ENCODE assay signal across 8 cellular contexts in the genomic region with DNA sequence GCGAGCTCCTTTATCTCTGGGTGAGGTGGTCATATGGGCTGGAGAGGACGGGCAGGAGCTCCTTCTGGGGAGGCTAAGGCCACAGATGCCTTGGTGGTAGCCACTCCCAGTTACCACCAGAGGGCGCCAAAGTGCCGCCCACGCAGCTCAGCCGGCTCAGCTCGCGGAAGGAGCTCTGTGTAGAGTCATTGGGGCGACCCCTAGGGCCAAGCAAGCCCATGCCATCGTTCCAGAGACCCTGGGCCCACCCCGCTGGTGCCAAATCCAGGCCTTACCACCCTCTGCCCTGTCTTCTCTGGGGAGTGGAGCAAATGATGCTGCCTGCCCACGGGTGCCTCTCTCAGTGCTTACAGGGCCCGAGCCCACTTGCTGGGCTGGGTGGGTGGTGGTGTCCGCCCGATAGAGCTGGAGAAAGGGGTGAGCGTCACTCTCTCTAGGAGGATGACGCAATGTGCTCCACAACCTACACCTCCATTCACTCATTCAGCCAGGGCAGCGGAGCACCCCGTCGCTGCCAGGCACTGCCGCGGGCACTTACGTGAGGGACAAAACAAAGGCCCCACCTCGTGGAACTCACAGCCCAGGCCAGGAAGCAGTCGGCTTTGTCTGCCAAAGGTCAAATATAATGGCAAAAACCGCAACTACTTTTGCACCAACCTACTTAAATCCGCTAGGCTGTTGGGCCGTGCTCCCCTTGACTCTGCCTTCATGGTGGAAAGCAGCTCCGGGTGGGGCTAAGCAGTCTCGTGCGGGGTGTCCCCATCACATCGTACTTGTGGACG. TPM values are rescaled to one million over a fixed set of nuclear protein-coding genes. Genes with fewer than 3 reads are reported as not detected.
DNase-seq lines count a peak whose midpoint lies in the region; ATAC-seq lines count a peak whose summit lies in the region.

No MANE protein-coding gene starts in this region.

- H3K14ac ChIP-seq in mesenchymal stem cell (ENCODE audit: low read length in 2 of 2) = no peak overlapping the region

- no peak overlapping the region for H3K27ac ChIP-seq in mesenchymal stem cell (ENCODE audit: low read length, poor library complexity, severe bottlenecking)

- in situ Hi-C loops in ACHN (cut with HindIII; ENCODE audit: low pct_ligation_motif_present, low pct_unique_long_range_greater_than_20kb, low sequenced_read_pairs) = no loop called here

- H3K9me3 ChIP-seq in mesenchymal stem cell (ENCODE audit: control insufficient read depth, low read length) = no peaks in the 10 kb centered on the region

- no peak overlapping the region for H2AK5ac ChIP-seq in mesenchymal stem cell (ENCODE audit: low read length, severe bottlenecking)

- peaks cover 7% of the 10 kb centered on the region for H3K36me3 Mint-ChIP-seq in activated CD8-positive, alpha-beta T cell treated with anti-CD3 and anti-CD28 coated beads, Interleukin-2, amount 10 ng/mL, durations not matched to agents 7 days and 5 days (ENCODE audit: low read depth)

- H3K4me2 ChIP-seq in mesenchymal stem cell (ENCODE audit: low read length, poor library complexity, severe bottlenecking) = no peak overlapping the region

- H3K27me3 ChIP-seq in mesenchymal stem cell (ENCODE audit: control insufficient read depth in 1 of 2, insufficient read depth in 1 of 2, low read length in 2 of 2) = peaks cover 25 to 43% of the 10 kb centered on the region in 2 experiments

- H3K9ac ChIP-seq in mesenchymal stem cell (ENCODE audit: low read length) = peak overlapping the region; percentile 26

- CTCF ChIA-PET in activated CD8-positive, alpha-beta T cell treated with anti-CD3 and anti-CD28 coated beads, Interleukin-2, amount 10 ng/mL, durations not matched to agents 7 days and 5 days (lab: Charles Lee) = interaction anchor here (0.6 to 5.9 kb wide), 94 partner anchors 8 to 931 kb away, joined by 3 to 96 read pairs (median 4); a partner anchor contains a TSS

- no peak overlapping the region for H3K23ac ChIP-seq in mesenchymal stem cell (ENCODE audit: low read length in 2 of 2)

- no peak overlapping the region for H2BK5ac ChIP-seq in mesenchymal stem cell (ENCODE audit: low read depth, low read length, poor library complexity, severe bottlenecking)

- no peak overlapping the region for H2BK12ac ChIP-seq in mesenchymal stem cell (ENCODE audit: low read length in 2 of 2)

- peaks cover 5% of the 10 kb centered on the region for H3K27me3 Mint-ChIP-seq in activated CD8-positive, alpha-beta T cell treated with anti-CD3 and anti-CD28 coated beads, Interleukin-2, amount 10 ng/mL, durations not matched to agents 7 days and 5 days (ENCODE audit: low read depth)

- H3K4ac ChIP-seq in mesenchymal stem cell (ENCODE audit: low read depth in 1 of 2, low read length in 2 of 2) = no peak overlapping the region

- no peak overlapping the region for H2BK15ac ChIP-seq in mesenchymal stem cell (ENCODE audit: low read depth, poor library complexity, severe bottlenecking)

- H3K9me3 Mint-ChIP-seq in activated CD8-positive, alpha-beta T cell treated with anti-CD3 and anti-CD28 coated beads, Interleukin-2, amount 10 ng/mL, durations not matched to agents 7 days and 5 days (ENCODE audit: insufficient read depth) = no peaks in the 10 kb centered on the region

- WGBS in mesenchymal stem cell = 61% methylated on average over 32 of the region's 33 CpGs

- peaks cover 20% of the 10 kb centered on the region for H3K4me1 ChIP-seq in mesenchymal stem cell (ENCODE audit: control insufficient read depth, insufficient read depth, low read depth, low read length)

- POLR2A ChIA-PET in activated CD8-positive, alpha-beta T cell treated with anti-CD3 and anti-CD28 coated beads, Interleukin-2, amount 10 ng/mL, durations not matched to agents 7 days and 5 days (lab: Charles Lee) = interaction anchor here (0.9 to 1.1 kb wide), 3 partner anchors 13 to 452 kb away, joined by 3 to 7 read pairs (median 4); a partner anchor contains a TSS

- H3K36me3 ChIP-seq in mesenchymal stem cell (ENCODE audit: control insufficient read depth in 1 of 2, insufficient read depth in 2 of 2, low read depth in 1 of 2, low read length in 2 of 2) = peaks cover 18% of the 10 kb centered on the region in 2 experiments

- DNase-seq in ACHN = peak; percentile 64
- peak; percentile 87 for DNase-seq in NCI-H82 (lab: John Stamatoyannopoulos, UW)
- DNase-seq in activated CD8-positive, alpha-beta T cell treated with anti-CD3 and anti-CD28 coated beads, Interleukin-2, amount 10 ng/mL, durations not matched to agents 7 days and 5 days = peak; percentile 85
- peak; percentile 65 for DNase-seq in effector CD8-positive, alpha-beta T cell (lab: John Stamatoyannopoulos, UW)
- peak; percentile 73 for DNase-seq in mesenchymal stem cell
- peak; percentile 62 to 67 for DNase-seq in stimulated activated CD8-positive, alpha-beta memory T cell treated with anti-CD3 and anti-CD28 coated beads, Interleukin-2, amount 100 ng/mL, for 1 hour (ENCODE audit: low read depth in 2 of 2)

- no peaks in the 10 kb centered on the region for H3K79me1 ChIP-seq in mesenchymal stem cell (replicated peaks; ENCODE audit: low read length, poor library complexity, severe bottlenecking)

- no peak overlapping the region for H2AFZ ChIP-seq in mesenchymal stem cell (ENCODE audit: low read depth, low read length)

- H3K4me3 ChIP-seq in mesenchymal stem cell (ENCODE audit: insufficient read depth in 1 of 2, low read depth in 1 of 2, low read length in 2 of 2) = peak overlapping the region in 1 of 2 experiments; percentile 47

- H2BK120ac ChIP-seq in mesenchymal stem cell (ENCODE audit: low read depth, low read length) = no peak overlapping the region

- H3K27ac Mint-ChIP-seq in activated CD8-positive, alpha-beta T cell treated with anti-CD3 and anti-CD28 coated beads, Interleukin-2, amount 10 ng/mL, durations not matched to agents 7 days and 5 days = no peak overlapping the region

- H4K91ac ChIP-seq in mesenchymal stem cell (ENCODE audit: low read length) = no peak overlapping the region

- no peak overlapping the region for H3K4me3 Mint-ChIP-seq in activated CD8-positive, alpha-beta T cell treated with anti-CD3 and anti-CD28 coated beads, Interleukin-2, amount 10 ng/mL, durations not matched to agents 7 days and 5 days

- ATAC-seq in GM18502 (IDR thresholded peaks at IDR 0.05; ENCODE audit: poor library complexity, unreplicated experiment) (peak; percentile 73), HG03342 (IDR thresholded peaks at IDR 0.05; ENCODE audit: unreplicated experiment) (peak; percentile 72)
- ATAC-seq in activated CD8-positive, alpha-beta T cell treated with anti-CD3 and anti-CD28 coated beads, Interleukin-2, amount 10 ng/mL, durations not matched to agents 7 days and 5 days = peak; percentile 84

- no peak overlapping the region for H3K18ac ChIP-seq in mesenchymal stem cell (ENCODE audit: low read depth in 1 of 2, low read length in 2 of 2)

- H3K4me1 Mint-ChIP-seq in activated CD8-positive, alpha-beta T cell treated with anti-CD3 and anti-CD28 coated beads, Interleukin-2, amount 10 ng/mL, durations not matched to agents 7 days and 5 days (ENCODE audit: low read depth) = peaks cover 31% of the 10 kb centered on the region

- H4K8ac ChIP-seq in mesenchymal stem cell (ENCODE audit: low read length) = peak overlapping the region; percentile 5

RNA-seq across cellular contexts. Expression of a gene that starts 13.8 kb away (rescaled TPM):
- 10 to 100 TPM; 41.6 to 47.4 TPM for total RNA-seq in activated CD8-positive, alpha-beta T cell treated with anti-CD3 and anti-CD28 coated beads, Interleukin-2, amount 10 ng/mL, durations not matched to agents 7 days and 5 days
- polyA plus RNA-seq in mesenchymal stem cell (2013, experiment 1 of 2) = 37.2 TPM
- polyA plus RNA-seq in mesenchymal stem cell (2013, experiment 2 of 2) = 39.4 TPM

RNA-seq across cellular contexts. Expression of a gene that starts 30.6 kb away (rescaled TPM):
- not detected for total RNA-seq in activated CD8-positive, alpha-beta T cell treated with anti-CD3 and anti-CD28 coated beads, Interleukin-2, amount 10 ng/mL, durations not matched to agents 7 days and 5 days
- not detected for polyA plus RNA-seq in mesenchymal stem cell (2013, experiment 1 of 2)
- polyA plus RNA-seq in mesenchymal stem cell (2013, experiment 2 of 2) = not detected

RNA-seq across cellular contexts. Expression of a gene that starts 30.7 kb away (rescaled TPM):
- not detected for total RNA-seq in activated CD8-positive, alpha-beta T cell treated with anti-CD3 and anti-CD28 coated beads, Interleukin-2, amount 10 ng/mL, durations not matched to agents 7 days and 5 days
- 1.0 TPM for polyA plus RNA-seq in mesenchymal stem cell (2013, experiment 1 of 2)
- 1.0 TPM for polyA plus RNA-seq in mesenchymal stem cell (2013, experiment 2 of 2)

RNA-seq across cellular contexts. Expression of a gene that starts 51.1 kb away (rescaled TPM):
- 1 to 10 TPM; 1.9 to 2.5 TPM for total RNA-seq in activated CD8-positive, alpha-beta T cell treated with anti-CD3 and anti-CD28 coated beads, Interleukin-2, amount 10 ng/mL, durations not matched to agents 7 days and 5 days
- polyA plus RNA-seq in mesenchymal stem cell (2013, experiment 1 of 2) = 5.0 TPM
- polyA plus RNA-seq in mesenchymal stem cell (2013, experiment 2 of 2) = 4.9 TPM
